13 cellular contexts compared by ENCODE assay signal in genomic region chr3:107710851-107711250, GRCh38.
DNase-seq lines count a peak whose midpoint lies in the region; ATAC-seq and TF ChIP-seq lines count a peak whose summit lies in the region.
"Had no signal": no experiment of that assay in that cellular context is flagged by ENCODE, and none has a peak within 500 bp of the region (broad histone marks: within the 10 kb centered on the region; RNA-seq: fewer than 3 reads in every experiment).

No MANE protein-coding gene starts in this region.

- H3K36me3 ChIP-seq in SJCRH30, result no peaks in the 10 kb centered on the region; the same call in 1 of the 2 replicates
- H3K36me3 ChIP-seq in psoas muscle (ENCODE audit: insufficient read depth in 1 of 2, low read depth in 1 of 2), result no peaks in the 10 kb centered on the region

- H3K4me3 ChIP-seq in SJCRH30 (no peak overlapping the region), psoas muscle (no peak overlapping the region), coronary artery (no peak overlapping the region)
- H3K4me3 ChIP-seq: skin epidermis had no signal

- no peak overlapping the region for H3K27ac ChIP-seq in SJCRH30
- H3K27ac ChIP-seq in psoas muscle, result peak overlapping the region; percentile 42
- H3K27ac ChIP-seq in coronary artery, result no peak overlapping the region
- H3K27ac ChIP-seq: skin epidermis, VCaP had no signal

- TF ChIP-seq CTCF in psoas muscle (IDR thresholded peaks at IDR 0.05), result no peak
- TF ChIP-seq CTCF in coronary artery (IDR thresholded peaks at IDR 0.05), result no peak

- no peaks in the 10 kb centered on the region for H3K27me3 ChIP-seq in SJCRH30
- H3K27me3 ChIP-seq in psoas muscle (ENCODE audit: insufficient read depth in 3 of 3, low read length in 2 of 3), result no peaks in the 10 kb centered on the region

- intact Hi-C loops in psoas muscle (cut with DNase I), result no loop called here

- H3K9me3 ChIP-seq in SJCRH30 (replicated peaks) (no peaks in the 10 kb centered on the region), psoas muscle (no peaks in the 10 kb centered on the region)
- H3K9me3 ChIP-seq: Caco-2 had no signal

- peak; percentile 30 for DNase-seq in ELR (ENCODE audit: low read depth)
- peak; percentile 43 to 62 for DNase-seq in SJCRH30
- peak; percentile 2 for DNase-seq in glomerular visceral epithelial cell (ENCODE audit: extremely low spot score)
- peak; percentile 59 to 84 for DNase-seq in psoas muscle
- DNase-seq in coronary artery (ENCODE audit: low spot score), result no peak
- no peak for DNase-seq in SW480 (ENCODE audit: low spot score)
- no peak for DNase-seq in NCI-H2107 treated with DMSO at 0.1 percent for 48 hours (lab: John Stamatoyannopoulos, UW; ENCODE audit: unreplicated experiment)
- no peak for DNase-seq in T-helper 9 cell
- DNase-seq: activated effector memory CD4-positive, alpha-beta T cell treated with anti-CD3 and anti-CD28 coated beads, Interleukin-2, amount 50 U/mL, for 16 hours; Caco-2; MM.1S had no signal

- WGBS in psoas muscle, 3 donors, result 24 to 25% (median 25%) methylated on average over 5 of the region's 5 CpGs

- H3K4me1 ChIP-seq in SJCRH30 (peaks cover 6% of the 10 kb centered on the region), psoas muscle (peaks cover 11% of the 10 kb centered on the region)
- H3K4me1 ChIP-seq: Caco-2 had no signal

- ATAC-seq in psoas muscle, result peak; percentile 97 to 99 (median 98)

Comparison
In these comparisons a context has a peak if more than half of its experiments do, and no peak if none do; other contexts are left out.
1. DNase-seq: peak in ELR (single experiment), SJCRH30 (2 of 2), glomerular visceral epithelial cell (single experiment) and psoas muscle (2 of 2); none in coronary artery (single experiment), SW480 (single experiment), NCI-H2107 treated with DMSO at 0.1 percent for 48 hours (single experiment) and T-helper 9 cell (single experiment).